8 cellular contexts compared by ENCODE assay signal in the genomic region with DNA sequence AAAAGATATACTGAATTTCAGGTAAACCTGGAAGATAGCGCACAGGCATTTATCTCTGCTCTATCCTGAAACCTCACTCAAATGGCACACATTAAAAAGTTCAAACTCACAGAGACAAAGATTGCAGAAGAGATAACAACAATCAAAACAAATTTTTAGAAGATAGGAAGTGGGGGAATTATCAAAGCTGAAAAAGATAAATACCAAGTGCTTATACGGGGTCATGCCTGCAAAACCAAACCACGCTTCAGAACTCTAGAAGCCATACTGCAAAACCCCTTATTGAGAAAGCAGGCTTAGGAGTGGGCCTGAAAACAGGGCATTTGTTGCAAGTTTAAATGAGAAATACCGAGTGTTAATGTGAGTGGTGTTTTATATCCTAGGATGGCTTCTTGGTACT.
"Had no signal": no experiment of that assay in that cellular context is flagged by ENCODE, and none has a peak within 500 bp of the region (broad histone marks: within the 10 kb centered on the region; RNA-seq: fewer than 3 reads in every experiment).

No MANE protein-coding gene starts in this region.

- H3K4me2 ChIP-seq: KMS-11 had no signal

- DNase-seq: IMR-90, KBM-7, KG1 had no signal

- H3K4me3 ChIP-seq: K562 had no signal

- H3K9ac ChIP-seq: KMS-11 had no signal

- ATAC-seq: HepG2, K562 had no signal

- H3K4me3 Mint-ChIP-seq: IgD-negative memory B cell had no signal

- H3K4me1 Mint-ChIP-seq: IgD-negative memory B cell had no signal

- H3K27ac Mint-ChIP-seq: IgD-negative memory B cell had no signal

- H3K27ac ChIP-seq: HL-60, KMS-11 had no signal
